Comparison of ENCODE assay signal across 8 cellular contexts in genomic region chr6:2021713-2022125, GRCh38.
DNase-seq lines count a peak whose midpoint lies in the region; ATAC-seq and TF ChIP-seq lines count a peak whose summit lies in the region.

No MANE protein-coding gene starts in this region.

- H3K4me3 ChIP-seq in ovary (no peak overlapping the region), Karpas-422 (ENCODE audit: low read length) (no peak overlapping the region)

- H3K9me3 ChIP-seq in ovary = no peaks in the 10 kb centered on the region
- H3K9me3 ChIP-seq in Karpas-422 (ENCODE audit: low read length) = no peaks in the 10 kb centered on the region

- ATAC-seq in HG03175 (IDR thresholded peaks at IDR 0.05; ENCODE audit: unreplicated experiment) = no peak
- no peak for ATAC-seq in GM21390 (IDR thresholded peaks at IDR 0.05; ENCODE audit: unreplicated experiment)
- ATAC-seq in GM18498 (IDR thresholded peaks at IDR 0.05; ENCODE audit: unreplicated experiment) = no peak

- H3K9ac ChIP-seq in Karpas-422 (ENCODE audit: low read length) = no peak overlapping the region

- no peak for TF ChIP-seq EP300 in ovary (IDR thresholded peaks at IDR 0.05)

- H3K9me2 ChIP-seq in Karpas-422 (replicated peaks; ENCODE audit: insufficient read depth, low read length) = no peaks in the 10 kb centered on the region

- DNase-seq in Daoy (ENCODE audit: low read depth) (peak; percentile 79), NCI-H2171 treated with DMSO at 0.1 percent for 48 hours (lab: John Stamatoyannopoulos, UW) (peak; percentile 90), epidermal melanocyte (ENCODE audit: insufficient read length, low spot score) (peak; percentile 17), ovary (peak; percentile 11 to 55 (median 36)), Karpas-422 (no peak)

- H3K27me3 ChIP-seq in ovary = no peaks in the 10 kb centered on the region
- no peaks in the 10 kb centered on the region for H3K27me3 ChIP-seq in Karpas-422 (ENCODE audit: low read length)

- no peak overlapping the region for H2AFZ ChIP-seq in Karpas-422 (ENCODE audit: low read length)

- H3K36me3 ChIP-seq in ovary (no peaks in the 10 kb centered on the region), Karpas-422 (ENCODE audit: insufficient read depth, low read length) (no peaks in the 10 kb centered on the region)

- H4K20me1 ChIP-seq in Karpas-422 (ENCODE audit: insufficient read depth, low read depth, low read length) = no peaks in the 10 kb centered on the region

- TF ChIP-seq CTCF in ovary (IDR thresholded peaks at IDR 0.05) = no peak

- no peak overlapping the region for H3K4me2 ChIP-seq in Karpas-422 (ENCODE audit: low read depth, low read length, poor library complexity, severe bottlenecking)

- intact Hi-C loops in ovary (cut with DNase I) = no loop called here

- H3K27ac ChIP-seq in ovary (no peak overlapping the region), Karpas-422 (ENCODE audit: low read length) (no peak overlapping the region)

- H3K79me2 ChIP-seq in Karpas-422 (ENCODE audit: low read length) = no peaks in the 10 kb centered on the region

- H3K4me1 ChIP-seq in ovary (ENCODE audit: insufficient read depth) = peaks cover 5% of the 10 kb centered on the region
- H3K4me1 ChIP-seq in Karpas-422 (ENCODE audit: low read length) = no peaks in the 10 kb centered on the region

- WGBS in ovary, 3 donors = 54 to 58% (median 56%) methylated on average over 4 of the region's 4 CpGs

- TF ChIP-seq POLR2A in ovary (IDR thresholded peaks at IDR 0.05) = no peak
